In the genomic region with DNA sequence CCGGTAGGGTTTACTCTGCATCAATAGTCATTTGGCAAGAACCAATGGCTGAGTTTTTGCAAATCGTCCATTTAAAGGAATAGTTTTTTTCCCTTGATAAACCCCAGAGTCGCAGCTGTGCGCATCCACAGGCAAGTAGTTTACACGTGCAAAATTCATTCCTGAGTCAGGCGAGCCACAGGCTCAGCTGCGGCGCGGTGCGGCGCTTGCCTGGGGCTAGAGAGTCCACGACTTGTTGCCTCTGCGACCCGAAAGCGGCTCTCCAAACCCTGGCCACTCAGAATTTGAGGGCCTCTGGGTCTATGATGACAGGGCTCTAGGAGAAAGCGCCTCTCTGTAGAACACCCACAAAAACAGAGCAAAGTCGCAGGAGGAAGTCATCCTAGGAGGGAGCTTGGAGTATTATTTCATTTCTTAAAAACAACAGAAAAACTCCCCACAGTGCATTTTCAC, we compare ENCODE assay signal across 1 cellular context.
TF ChIP-seq lines count a peak whose summit lies in the region.

No MANE protein-coding gene starts in this region.

TF ChIP-seq in H1, 55 proteins besides CTCF, POLR2A, EP300 and RAD21 (continued from another document):
- TF ChIP-seq RBBP5 (IDR thresholded peaks at IDR 0.05; ENCODE audit: borderline replicate concordance, low read depth, low read length) = no peak
- peak; percentile 88 for TF ChIP-seq SUZ12 (IDR thresholded peaks at IDR 0.05; ENCODE audit: low read length)
- no peak for TF ChIP-seq CREB1 (IDR thresholded peaks at IDR 0.05)
- TF ChIP-seq SP4 (IDR thresholded peaks at IDR 0.05; ENCODE audit: low read length) = no peak
- TF ChIP-seq RNF2 (IDR thresholded peaks at IDR 0.05; ENCODE audit: borderline replicate concordance, low read depth, low read length, missing control alignments, poor library complexity, severe bottlenecking) = peak; percentile 85
- TF ChIP-seq CHD1 (IDR thresholded peaks at IDR 0.05; ENCODE audit: low read depth, low read length) = no peak
- TF ChIP-seq TAF7 (optimal IDR thresholded peaks at IDR 0.05; ENCODE audit: borderline replicate concordance, low read depth, low read length) = no peak
- no peak for TF ChIP-seq SIRT6 (IDR thresholded peaks at IDR 0.05; ENCODE audit: low read length)
- TF ChIP-seq CBX8 (IDR thresholded peaks at IDR 0.05; ENCODE audit: borderline replicate concordance, low read depth, low read length) = peak; percentile 30; the same call in 1 of the 2 replicates
- TF ChIP-seq EGR1 (IDR thresholded peaks at IDR 0.05; ENCODE audit: borderline replicate concordance, low read depth, low read length) = no peak
- TF ChIP-seq EZH2 (IDR thresholded peaks at IDR 0.05; ENCODE audit: low read depth, low read length, severe bottlenecking) = peak; percentile 88
TF ChIP-seq in H1: peak in this region for 4.
